8 cellular contexts compared by ENCODE assay signal in the genomic region with DNA sequence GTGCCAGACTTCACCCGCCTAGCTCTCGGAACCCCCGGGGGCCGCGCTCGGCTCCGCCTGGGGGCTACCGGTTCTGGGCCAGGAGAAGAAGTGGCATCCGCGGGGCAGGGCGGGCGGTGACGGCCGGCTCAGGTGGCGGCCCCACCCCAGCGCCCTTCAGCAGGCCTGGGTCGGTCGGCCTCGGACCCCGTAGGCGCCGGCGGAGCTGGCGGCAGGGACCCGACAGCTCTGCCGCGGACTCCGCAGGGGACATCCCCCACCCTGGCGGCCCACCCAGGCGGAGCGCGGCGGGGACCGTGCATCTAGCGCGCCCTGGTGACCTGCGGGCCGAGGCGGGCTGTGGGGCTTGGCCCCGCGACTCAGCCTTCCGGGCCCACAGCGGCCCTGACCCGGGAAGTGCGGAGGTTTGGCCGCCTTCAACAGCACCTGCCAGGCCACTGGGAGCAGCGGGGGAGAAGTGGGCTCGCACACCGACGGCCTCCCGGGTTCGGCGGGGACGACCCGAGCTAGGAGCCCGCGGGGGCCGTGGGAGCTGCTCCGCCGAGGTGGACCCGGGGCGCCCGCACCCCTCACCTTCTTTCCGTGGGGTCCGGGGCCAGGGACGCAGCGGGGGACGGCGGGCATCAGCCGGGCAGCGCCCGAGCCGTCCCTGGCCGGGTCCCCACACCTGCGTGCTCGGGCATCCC.
DNase-seq lines count a peak whose midpoint lies in the region; ATAC-seq, FAIRE-seq and TF ChIP-seq lines count a peak whose summit lies in the region.

No MANE protein-coding gene starts in this region.

- no peaks in the 10 kb centered on the region for H3K9me3 ChIP-seq in parathyroid adenoma (ENCODE audit: control insufficient read depth, low read length)

- H3K9ac ChIP-seq in parathyroid adenoma, result no peak overlapping the region

- peak; percentile 1 for TF ChIP-seq CTCF in GM13977 (IDR thresholded peaks at IDR 0.05; ENCODE audit: extremely low read depth, insufficient read depth, missing control alignments)
- no peak for TF ChIP-seq CTCF in WTC11 (IDR thresholded peaks at IDR 0.05)
- no peak for TF ChIP-seq CTCF in foreskin fibroblast (IDR thresholded peaks at IDR 0.05; ENCODE audit: low read depth, low read length)
- no peak for TF ChIP-seq CTCF in parathyroid adenoma (IDR thresholded peaks at IDR 0.05)

- H3K4me2 ChIP-seq in parathyroid adenoma (ENCODE audit: low read length), result peak overlapping the region; percentile 94

- peak overlapping the region; percentile 43 for H3K27ac ChIP-seq in parathyroid adenoma

- FAIRE-seq in frontal cortex (lab: Jason Lieb, UNC), result no peak

- H3K4me3 Mint-ChIP-seq in WTC11, result peak overlapping the region; percentile 97

- CTCF ChIA-PET in WTC11 (lab: Charles Lee), result interaction anchor here (0.6 to 2.7 kb wide), 27 partner anchors 8 to 358 kb away, joined by 3 to 20 read pairs (median 4); no protein-coding TSS in a partner anchor

- no peak overlapping the region for H3K27ac Mint-ChIP-seq in WTC11

- H3K4me1 Mint-ChIP-seq in WTC11, result peaks cover 28% of the 10 kb centered on the region

- peaks cover 47% of the 10 kb centered on the region for H3K27me3 Mint-ChIP-seq in WTC11 (ENCODE audit: low read depth)

- H3K79me2 ChIP-seq in parathyroid adenoma, result no peaks in the 10 kb centered on the region

- no peaks in the 10 kb centered on the region for H3K27me3 ChIP-seq in parathyroid adenoma (ENCODE audit: control insufficient read depth, insufficient read depth, low read length)

- H3K9me3 Mint-ChIP-seq in WTC11, result peaks cover 7% of the 10 kb centered on the region

- in situ Hi-C loops in GM13977 (cut with MboI; ENCODE audit: low pct_unique_long_range_greater_than_20kb, low sequenced_read_pairs, unreplicated experiment), result no loop called here

- peaks cover 11% of the 10 kb centered on the region for H3K4me1 ChIP-seq in parathyroid adenoma

- peak; percentile 45 for ATAC-seq in WTC11

- POLR2A ChIA-PET in WTC11 (lab: Charles Lee), result no interaction called here

- no peaks in the 10 kb centered on the region for H3K36me3 Mint-ChIP-seq in WTC11

- no peaks in the 10 kb centered on the region for H3K36me3 ChIP-seq in parathyroid adenoma (ENCODE audit: control insufficient read depth, insufficient read depth, low read length)

- DNase-seq in GM13977 (ENCODE audit: low spot score), result peak; percentile 63
- DNase-seq in WTC11 (ENCODE audit: low spot score), result no peak
- no peak for DNase-seq in foreskin fibroblast
- no peak for DNase-seq in hepatic stellate cell (ENCODE audit: low spot score)
- DNase-seq in superior temporal gyrus (ENCODE audit: extremely low spot score), result no peak
- no peak for DNase-seq in NCI-H2081 treated with DMSO at 0.1 percent for 48 hours (lab: John Stamatoyannopoulos, UW)
- DNase-seq in frontal cortex (ENCODE audit: low spot score in 2 of 2), result no peak

- H2AFZ ChIP-seq in parathyroid adenoma, result peak overlapping the region; percentile 92

- H3K4me3 ChIP-seq in foreskin fibroblast (ENCODE audit: low read depth in 1 of 2, low read length in 2 of 2), result peak overlapping the region; percentile 46 to 50
- H3K4me3 ChIP-seq in parathyroid adenoma (ENCODE audit: low read depth, low read length), result peak overlapping the region; percentile 42

TF ChIP-seq in WTC11, 78 proteins besides CTCF, POLR2A, EP300 and RAD21:
- 0 out of 2 replicates have a peak, but pooled peaks have one; percentile 76 for TF ChIP-seq ELF4 (CRISPR knock-in tag; IDR thresholded peaks at IDR 0.05; ENCODE audit: low read depth)
- TF ChIP-seq, protein P1, sequence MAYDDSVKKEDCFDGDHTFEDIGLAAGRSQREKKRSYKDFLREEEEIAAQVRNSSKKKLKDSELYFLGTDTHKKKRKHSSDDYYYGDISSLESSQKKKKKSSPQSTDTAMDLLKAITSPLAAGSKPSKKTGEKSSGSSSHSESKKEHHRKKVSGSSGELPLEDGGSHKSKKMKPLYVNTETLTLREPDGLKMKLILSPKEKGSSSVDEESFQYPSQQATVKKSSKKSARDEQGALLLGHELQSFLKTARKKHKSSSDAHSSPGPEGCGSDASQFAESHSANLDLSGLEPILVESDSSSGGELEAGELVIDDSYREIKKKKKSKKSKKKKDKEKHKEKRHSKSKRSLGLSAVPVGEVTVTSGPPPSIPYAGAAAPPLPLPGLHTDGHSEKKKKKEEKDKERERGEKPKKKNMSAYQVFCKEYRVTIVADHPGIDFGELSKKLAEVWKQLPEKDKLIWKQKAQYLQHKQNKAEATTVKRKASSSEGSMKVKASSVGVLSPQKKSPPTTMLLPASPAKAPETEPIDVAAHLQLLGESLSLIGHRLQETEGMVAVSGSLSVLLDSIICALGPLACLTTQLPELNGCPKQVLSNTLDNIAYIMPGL (CRISPR knock-in tag; IDR thresholded peaks at IDR 0.05), result peak; percentile 47; the same call in 1 of the 2 replicates
- no peak for TF ChIP-seq ZNF232 (CRISPR knock-in tag; IDR thresholded peaks at IDR 0.05)
